Comparison of ENCODE assay signal across 23 cellular contexts in genomic region chr5:78731884-78732283, GRCh38.
A peak's percentile ranks its signal among the peaks of the same experiment; 100 is the strongest.
DNase-seq lines count a peak whose midpoint lies in the region; ATAC-seq and TF ChIP-seq lines count a peak whose summit lies in the region.
"Had no signal": no experiment of that assay in that cellular context is flagged by ENCODE, and none has a peak within 500 bp of the region (broad histone marks: within the 10 kb centered on the region; RNA-seq: fewer than 3 reads in every experiment).

No MANE protein-coding gene starts in this region.

- H3K27me3 Mint-ChIP-seq in activated T-helper 17 cell treated with anti-CD3 and anti-CD28 coated beads, Interleukin-2, amount 50 U/mL, for 72 hours, result no peaks in the 10 kb centered on the region
- H3K27me3 Mint-ChIP-seq: dendritic cell treated with granulocyte-macrophage colony-stimulating factor and Interleukin-4, amounts not matched to agents 40 ng/mL and 50 ng/mL, for 4 days; stimulated activated naive CD8-positive, alpha-beta T cell treated with anti-CD3 and anti-CD28 coated beads, Interleukin-15, Interleukin-2, amounts not matched to agents 100 ng/mL and 50 ng/mL, for 24 hours; type B pancreatic cell had no signal

- H3K4me3 Mint-ChIP-seq in activated T-helper 17 cell treated with anti-CD3 and anti-CD28 coated beads, Interleukin-2, amount 50 U/mL, for 72 hours, result no peak overlapping the region
- H3K4me3 Mint-ChIP-seq: activated CD8-positive, alpha-beta T cell treated with anti-CD3 and anti-CD28 coated beads, Interleukin-2, amount 10 ng/mL, durations not matched to agents 7 days and 5 days; brain; CD8-positive, alpha-beta T cell; dendritic cell treated with granulocyte-macrophage colony-stimulating factor and Interleukin-4, amounts not matched to agents 40 ng/mL and 50 ng/mL, for 4 days; stimulated activated naive CD8-positive, alpha-beta T cell treated with anti-CD3 and anti-CD28 coated beads, Interleukin-15, Interleukin-2, amounts not matched to agents 100 ng/mL and 50 ng/mL, for 24 hours; type B pancreatic cell; WTC11 had no signal

- H3K9ac ChIP-seq in adipocyte (ENCODE audit: low read length), result no peak overlapping the region

- ATAC-seq in activated CD4-positive, CD25-positive, alpha-beta regulatory T cell treated with anti-CD3 and anti-CD28 coated beads, Interleukin-2, amount 50 U/mL, for 24 hours, result no peak
- ATAC-seq in HG03439 (IDR thresholded peaks at IDR 0.05; ENCODE audit: unreplicated experiment), result no peak
- ATAC-seq in activated T-helper 17 cell treated with anti-CD3 and anti-CD28 coated beads, Interleukin-2, amount 50 U/mL, for 72 hours (replicated peaks), result no peak
- ATAC-seq: activated CD8-positive, alpha-beta T cell treated with anti-CD3 and anti-CD28 coated beads, Interleukin-2, amount 10 ng/mL, durations not matched to agents 7 days and 5 days; activated naive CD4-positive, alpha-beta T cell treated with anti-CD3 and anti-CD28 coated beads, Interleukin-2, amount 50 U/mL, for 72 hours; CD8-positive, alpha-beta T cell; right lobe of liver; WTC11 had no signal

- no peaks in the 10 kb centered on the region for H3K36me3 ChIP-seq in HEK293 (ENCODE audit: control insufficient read depth in 2 of 2, insufficient read depth in 1 of 2, low read length in 2 of 2)
- H3K36me3 ChIP-seq in adipocyte (ENCODE audit: control insufficient read depth, insufficient read depth, low read length, severe bottlenecking), result no peaks in the 10 kb centered on the region
- H3K36me3 ChIP-seq: right lobe of liver had no signal

- DNase-seq in AG08395 (ENCODE audit: low spot score) (peak; percentile 77), adipocyte (ENCODE audit: low read depth) (peak; percentile 69), fibroblast of pulmonary artery (ENCODE audit: low read depth) (peak; percentile 72), T-helper 9 cell (no peak)
- DNase-seq: activated CD8-positive, alpha-beta T cell treated with anti-CD3 and anti-CD28 coated beads, Interleukin-2, amount 10 ng/mL, durations not matched to agents 7 days and 5 days; activated T-cell treated with anti-CD3 and anti-CD28 coated beads, Interleukin-2, amount 50 U/mL, for 48 hours; CD8-positive, alpha-beta T cell; DMS79 treated with DMSO at 0.1 percent for 48 hours; glutamatergic neuron; NCI-H1417; nucleus accumbens; right lobe of liver; RPMI8226 had no signal

- H3K27me3 ChIP-seq in adipocyte (replicated peaks; ENCODE audit: control insufficient read depth, insufficient read depth, low read length), result no peaks in the 10 kb centered on the region
- H3K27me3 ChIP-seq: right lobe of liver had no signal

- POLR2A ChIA-PET in HEK293 (lab: Yijun Ruan, JAX), result interaction anchor here (0.6 kb wide), 1 partner anchor 27 kb away, joined by 3 read pairs; no protein-coding TSS in a partner anchor

- no peaks in the 10 kb centered on the region for H3K36me3 Mint-ChIP-seq in activated T-helper 17 cell treated with anti-CD3 and anti-CD28 coated beads, Interleukin-2, amount 50 U/mL, for 72 hours (ENCODE audit: low read depth)
- H3K36me3 Mint-ChIP-seq: activated naive CD4-positive, alpha-beta T cell treated with anti-CD3 and anti-CD28 coated beads, Interleukin-2, amount 50 U/mL, for 72 hours; brain; CD8-positive, alpha-beta T cell; type B pancreatic cell had no signal

- peaks cover 3% of the 10 kb centered on the region for H3K9me3 Mint-ChIP-seq in activated T-helper 17 cell treated with anti-CD3 and anti-CD28 coated beads, Interleukin-2, amount 50 U/mL, for 72 hours

- H3K4me1 ChIP-seq in HEK293 (ENCODE audit: control insufficient read depth, insufficient read depth, low read length) (no peaks in the 10 kb centered on the region), adipocyte (ENCODE audit: control insufficient read depth, insufficient read depth, low read length) (peaks cover 13% of the 10 kb centered on the region)

- no peaks in the 10 kb centered on the region for H3K4me1 Mint-ChIP-seq in activated T-helper 17 cell treated with anti-CD3 and anti-CD28 coated beads, Interleukin-2, amount 50 U/mL, for 72 hours
- H3K4me1 Mint-ChIP-seq: brain had no signal

- no peak overlapping the region for H3K27ac ChIP-seq in HEK293 (ENCODE audit: extremely low read depth, low read depth, low read length)
- H3K27ac ChIP-seq: right lobe of liver had no signal

- TF ChIP-seq CTCF in HEK293 (tag by site-specific recombination; IDR thresholded peaks at IDR 0.05) (no peak), fibroblast of pulmonary artery (IDR thresholded peaks at IDR 0.05; ENCODE audit: low read length, missing control alignments) (no peak)

- CTCF ChIA-PET in HEK293 (lab: Yijun Ruan, JAX), result interaction anchor here (1.1 kb wide), 1 partner anchor 32 kb away, joined by 3 read pairs; no protein-coding TSS in a partner anchor

- no peak overlapping the region for H3K27ac Mint-ChIP-seq in activated T-helper 17 cell treated with anti-CD3 and anti-CD28 coated beads, Interleukin-2, amount 50 U/mL, for 72 hours
- H3K27ac Mint-ChIP-seq: activated CD8-positive, alpha-beta T cell treated with anti-CD3 and anti-CD28 coated beads, Interleukin-2, amount 10 ng/mL, durations not matched to agents 7 days and 5 days; activated naive CD4-positive, alpha-beta T cell treated with anti-CD3 and anti-CD28 coated beads, Interleukin-2, amount 50 U/mL, for 72 hours; brain; CD8-positive, alpha-beta T cell; dendritic cell treated with granulocyte-macrophage colony-stimulating factor and Interleukin-4, amounts not matched to agents 40 ng/mL and 50 ng/mL, for 4 days; stimulated activated naive CD8-positive, alpha-beta T cell treated with anti-CD3 and anti-CD28 coated beads, Interleukin-15, Interleukin-2, amounts not matched to agents 100 ng/mL and 50 ng/mL, for 24 hours; type B pancreatic cell; WTC11 had no signal

- H3K4me3 ChIP-seq in HEK293 (ENCODE audit: low read depth, low read length) (no peak overlapping the region), adipocyte (ENCODE audit: low read length) (no peak overlapping the region), fibroblast of pulmonary artery (replicated peaks; ENCODE audit: low read depth, low read length) (no peak overlapping the region)
- H3K4me3 ChIP-seq: right lobe of liver had no signal

- H3K9me3 ChIP-seq in HEK293 (ENCODE audit: control insufficient read depth, insufficient read depth, low read depth, low read length) (no peaks in the 10 kb centered on the region), adipocyte (ENCODE audit: control insufficient read depth, low read length) (no peaks in the 10 kb centered on the region)
- H3K9me3 ChIP-seq: right lobe of liver had no signal

TF ChIP-seq in HEK293, 187 proteins besides CTCF, POLR2A, EP300 and RAD21:
- TF ChIP-seq ZNF830 (tag by site-specific recombination; IDR thresholded peaks at IDR 0.05; ENCODE audit: low read depth) (no peak), PRDM1 (tag by site-specific recombination; IDR thresholded peaks at IDR 0.05) (0 out of 2 replicates have a peak, but pooled peaks have one; percentile 14)
TF ChIP-seq in HEK293: peak in this region for 1.
